In genomic region chr11:33540946-33541915, GRCh38 we compare ENCODE assay signal across 28 cellular contexts.
"Had no signal": no experiment of that assay in that cellular context is flagged by ENCODE, and none has a peak within 500 bp of the region (broad histone marks: within the 10 kb centered on the region; RNA-seq: fewer than 3 reads in every experiment).

No MANE protein-coding gene starts in this region.

- ATAC-seq: heart left ventricle, left colon, pancreas had no signal

- DNase-seq: activated B cell treated with CpG ODN at 0.5 μM for 24 hours; activated CD4-positive, alpha-beta T cell treated with anti-CD3 and anti-CD28 coated beads, Interleukin-2, amount 50 U/mL, for 4 hours; activated effector memory CD4-positive, alpha-beta T cell treated with anti-CD3 and anti-CD28 coated beads, Interleukin-2, amount 50 U/mL, for 16 hours; activated naive CD4-positive, alpha-beta T cell treated with anti-CD3 and anti-CD28 coated beads for 36 hours; activated naive CD8-positive, alpha-beta T cell treated with anti-CD3 and anti-CD28 coated beads, Interleukin-2, amount 10 ng/mL, durations not matched to agents 7 days and 5 days; activated T-cell treated with anti-CD3 and anti-CD28 coated beads, Interleukin-2, amount 50 U/mL, for 1 hour; brain microvascular endothelial cell; dorsolateral prefrontal cortex; effector memory CD4-positive, alpha-beta T cell; foreskin fibroblast; heart left ventricle; hypothalamus; kidney; left colon; mammary epithelial cell; naive B cell; nucleus accumbens; pancreas; sigmoid colon; small intestine; stimulated activated CD4-positive, alpha-beta T cell treated with anti-CD3 and anti-CD28 coated beads, Interleukin-1b, Interleukin-23, amount 100 ng/mL, for 48 hours; stimulated activated naive B cell treated with anti-CD40 and anti-IgM and Interleukin-4, amounts not matched to agents 10 μg/mL and 1 μg/mL and 100 μg/mL, for 72 hours; stomach; thyroid gland; upper lobe of left lung had no signal

- H3K4me3 ChIP-seq: coronary artery, dorsolateral prefrontal cortex, heart left ventricle, pancreas, prostate gland, sigmoid colon, stomach, thyroid gland, upper lobe of left lung, vagina had no signal

- H3K9me3 ChIP-seq: heart left ventricle, pancreas, prostate gland, sigmoid colon, stomach, thyroid gland, upper lobe of left lung, vagina had no signal

- H3K4me1 ChIP-seq: pancreas, prostate gland, sigmoid colon, stomach, thyroid gland, upper lobe of left lung, vagina had no signal

- H3K27me3 ChIP-seq: brain microvascular endothelial cell, dorsolateral prefrontal cortex, pancreas, sigmoid colon, thyroid gland, upper lobe of left lung, vagina had no signal

- H3K36me3 ChIP-seq: brain microvascular endothelial cell, heart left ventricle, pancreas, prostate gland, sigmoid colon, stomach, thyroid gland, upper lobe of left lung, vagina had no signal

- H3K27ac ChIP-seq: brain microvascular endothelial cell, coronary artery, pancreas, prostate gland, sigmoid colon, stomach, thyroid gland, upper lobe of left lung, vagina had no signal
